In genomic region chr18:70086085-70086484, GRCh38 we compare ENCODE assay signal across 9 cellular contexts.
"Had no signal": no experiment of that assay in that cellular context is flagged by ENCODE, and none has a peak within 500 bp of the region (broad histone marks: within the 10 kb centered on the region; RNA-seq: fewer than 3 reads in every experiment).

No MANE protein-coding gene starts in this region.

- DNase-seq: KG1; MG63; NCI-H1417 treated with DMSO at 0.1 percent for 48 hours; NCI-H2107; NCI-H226; NCI-H510A; NK-92 treated with Interleukin-12 subunit alpha and Interleukin-12 subunit beta, amount 100 ng/mL, for 24 hours had no signal

- H3K4me3 ChIP-seq: MG63 had no signal

- ATAC-seq: Panc1, PC-3 had no signal

- H3K9me3 ChIP-seq: MG63 had no signal

- H3K27me3 ChIP-seq: MG63 had no signal
